Comparison of ENCODE assay signal across 33 cellular contexts in the genomic region with DNA sequence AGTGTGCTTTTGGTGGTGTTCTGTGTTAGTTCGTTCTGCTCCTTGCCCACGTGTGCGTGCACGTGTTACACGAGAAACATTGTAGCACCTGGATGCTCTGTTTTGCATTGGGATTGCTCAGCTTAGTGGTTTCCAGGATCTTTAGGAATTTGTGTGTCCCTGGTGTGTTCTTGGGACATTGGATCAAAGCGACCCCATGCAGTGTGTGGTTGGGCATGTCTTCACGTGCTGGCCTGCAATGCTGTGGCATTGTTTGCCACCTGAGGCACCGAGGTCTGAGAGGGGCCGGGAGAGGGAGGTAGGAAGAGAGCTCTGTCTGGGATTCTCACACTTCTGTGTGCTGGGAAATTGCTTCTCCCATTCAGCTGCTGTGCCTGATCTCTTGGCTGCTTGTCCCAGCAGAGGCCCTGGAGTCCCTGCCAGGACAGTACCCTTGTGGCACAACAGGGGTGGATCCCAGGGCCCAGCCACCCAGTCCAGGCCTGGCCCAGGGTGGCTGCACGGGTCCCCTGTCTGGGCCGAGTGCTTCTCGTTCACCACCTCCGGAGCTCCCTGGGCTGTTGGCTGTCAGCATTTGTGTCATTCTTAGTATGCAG. TPM values are rescaled to one million over a fixed set of nuclear protein-coding genes. Genes with fewer than 3 reads are reported as not detected.
DNase-seq lines count a peak whose midpoint lies in the region; ATAC-seq and TF ChIP-seq lines count a peak whose summit lies in the region.
"Had no signal": no experiment of that assay in that cellular context is flagged by ENCODE, and none has a peak within 500 bp of the region (broad histone marks: within the 10 kb centered on the region; RNA-seq: fewer than 3 reads in every experiment).

No MANE protein-coding gene starts in this region.

- no peaks in the 10 kb centered on the region for H3K27me3 Mint-ChIP-seq in activated CD8-positive, alpha-beta memory T cell treated with anti-CD3 and anti-CD28 coated beads, Interleukin-2, amount 10 ng/mL, durations not matched to agents 7 days and 5 days
- H3K27me3 Mint-ChIP-seq in IgD-negative memory B cell: no peaks in the 10 kb centered on the region
- H3K27me3 Mint-ChIP-seq: activated naive CD8-positive, alpha-beta T cell had no signal

- peak overlapping the region; percentile 85 for H3K27ac Mint-ChIP-seq in activated CD8-positive, alpha-beta memory T cell treated with anti-CD3 and anti-CD28 coated beads, Interleukin-2, amount 10 ng/mL, durations not matched to agents 7 days and 5 days
- H3K27ac Mint-ChIP-seq in IgD-negative memory B cell: peak overlapping the region; percentile 97 to 99 (median 99)

- H3K27ac ChIP-seq in body of pancreas (peak overlapping the region in 3 of 4 donors; percentile 1 to 51 (median 2)), spleen (peak overlapping the region in 5 of 8 donors; percentile 49 to 78 (median 69)), suprapubic skin (no peak overlapping the region)
- H3K27ac ChIP-seq: A549, epithelial cell of prostate, vagina, VCaP had no signal

- intact Hi-C loops in body of pancreas (cut with DNase I) (loop anchor here (5.0 kb wide), 1 partner anchor 53 kb away; no protein-coding TSS in a partner anchor), spleen (cut with DNase I; ENCODE audit: low total_unique reads) (no loop called here)

- CTCF ChIA-PET in activated CD8-positive, alpha-beta memory T cell treated with anti-CD3 and anti-CD28 coated beads, Interleukin-2, amount 10 ng/mL, durations not matched to agents 7 days and 5 days (lab: Charles Lee): no interaction called here

- no peak for DNase-seq in activated CD8-positive, alpha-beta memory T cell treated with anti-CD3 and anti-CD28 coated beads, Interleukin-2, amount 10 ng/mL, durations not matched to agents 7 days and 5 days
- no peak for DNase-seq in activated CD8-positive, alpha-beta memory T cell treated with anti-CD3 and anti-CD28 coated beads, Interleukin-2, amount 50 U/mL, for 4 hours
- DNase-seq in body of pancreas (peak in 3 of 4 donors; percentile 61 to 70 (median 68)), spleen (no peak), BE2C (no peak), suprapubic skin (ENCODE audit: low spot score in 2 of 2) (no peak)
- DNase-seq: activated CD4-positive, alpha-beta T cell treated with anti-CD3 and anti-CD28 coated beads, Interleukin-2, amount 50 U/mL, for 48 hours; activated T-cell treated with anti-CD3 and anti-CD28 coated beads, Interleukin-2, amount 50 U/mL, for 1 hour; EL; head of caudate nucleus; IMR-90; kidney glomerular epithelial cell; NCI-H1105; NCI-H2029 treated with DMSO at 0.1 percent for 48 hours; NCI-H345; NCI-H774; nucleus accumbens; OCI-M1; stimulated activated CD4-positive, alpha-beta T cell treated with anti-CD3 and anti-CD28 coated beads, Interleukin-1b, Interleukin-23, amount 100 ng/mL, for 48 hours had no signal

- no peak for TF ChIP-seq EP300 in suprapubic skin (IDR thresholded peaks at IDR 0.05)

- TF ChIP-seq POLR2A in body of pancreas (IDR thresholded peaks at IDR 0.05) (no peak), spleen (IDR thresholded peaks at IDR 0.05) (no peak), suprapubic skin (IDR thresholded peaks at IDR 0.05) (no peak)

- H3K27me3 ChIP-seq in body of pancreas (no peaks in the 10 kb centered on the region), spleen (replicated peaks in 1 of 7) (no peaks in the 10 kb centered on the region), BE2C (no peaks in the 10 kb centered on the region), suprapubic skin (no peaks in the 10 kb centered on the region)
- H3K27me3 ChIP-seq: vagina had no signal

- H3K36me3 Mint-ChIP-seq in activated CD8-positive, alpha-beta memory T cell treated with anti-CD3 and anti-CD28 coated beads, Interleukin-2, amount 10 ng/mL, durations not matched to agents 7 days and 5 days: peaks cover 28% of the 10 kb centered on the region
- peaks cover 4% of the 10 kb centered on the region for H3K36me3 Mint-ChIP-seq in IgD-negative memory B cell
- H3K36me3 Mint-ChIP-seq: activated naive CD8-positive, alpha-beta T cell had no signal

- H3K36me3 ChIP-seq in body of pancreas (replicated peaks in 1 of 2; ENCODE audit: insufficient read depth in 1 of 2, low read depth in 2 of 2) (peaks cover 8 to 26% of the 10 kb centered on the region in 2 donors), spleen (peaks cover 0 to 100% (median 84%) of the 10 kb centered on the region in 6 donors), BE2C (peaks cover 84% of the 10 kb centered on the region), suprapubic skin (peaks cover 93% of the 10 kb centered on the region)

- peak in 1 of 7 experiments; percentile 15 for TF ChIP-seq CTCF in body of pancreas (IDR thresholded peaks at IDR 0.05)
- TF ChIP-seq CTCF in spleen (IDR thresholded peaks at IDR 0.05 in 8 of 11, conservative IDR thresholded peaks at IDR 0.05 in 3 of 11): no peak
- TF ChIP-seq CTCF in BE2C (IDR thresholded peaks at IDR 0.05; ENCODE audit: low read depth, low read length): no peak
- TF ChIP-seq CTCF in suprapubic skin (IDR thresholded peaks at IDR 0.05): no peak

- H3K9me3 ChIP-seq in body of pancreas (no peaks in the 10 kb centered on the region), spleen (no peaks in the 10 kb centered on the region), BE2C (no peaks in the 10 kb centered on the region), suprapubic skin (no peaks in the 10 kb centered on the region)
- H3K9me3 ChIP-seq: A549, HAP-1, vagina had no signal

- ATAC-seq in activated CD8-positive, alpha-beta memory T cell treated with anti-CD3 and anti-CD28 coated beads, Interleukin-2, amount 10 ng/mL, durations not matched to agents 7 days and 5 days: no peak
- peak; percentile 25 for ATAC-seq in body of pancreas
- no peak for ATAC-seq in HG03439 (IDR thresholded peaks at IDR 0.05; ENCODE audit: unreplicated experiment)
- ATAC-seq: A549, SK-N-SH treated with all-trans-retinoic acid at 6 μM for 48 hours had no signal

- no peak overlapping the region for H3K4me3 Mint-ChIP-seq in activated CD8-positive, alpha-beta memory T cell treated with anti-CD3 and anti-CD28 coated beads, Interleukin-2, amount 10 ng/mL, durations not matched to agents 7 days and 5 days
- peak overlapping the region in 1 of 4 donors; percentile 92 for H3K4me3 Mint-ChIP-seq in IgD-negative memory B cell
- H3K4me3 Mint-ChIP-seq: activated naive CD8-positive, alpha-beta T cell had no signal

- H3K4me1 Mint-ChIP-seq in activated CD8-positive, alpha-beta memory T cell treated with anti-CD3 and anti-CD28 coated beads, Interleukin-2, amount 10 ng/mL, durations not matched to agents 7 days and 5 days: peaks cover 13% of the 10 kb centered on the region
- peaks cover 17 to 25% (median 18%) of the 10 kb centered on the region in 3 donors for H3K4me1 Mint-ChIP-seq in IgD-negative memory B cell

- H3K4me1 ChIP-seq in body of pancreas (peaks cover 11% of the 10 kb centered on the region), spleen (peaks cover 0 to 61% (median 15%) of the 10 kb centered on the region in 6 donors), BE2C (peaks cover 14% of the 10 kb centered on the region), suprapubic skin (peaks cover 32% of the 10 kb centered on the region)
- H3K4me1 ChIP-seq: HAP-1, vagina had no signal

- WGBS in body of pancreas, 2 donors: 44 to 50% methylated on average over 9 to 13 of the region's 13 CpGs
- 90 to 94% (median 93%) methylated on average over 12 to 13 of the region's 13 CpGs for WGBS in spleen, 5 donors
- 79% methylated on average over 12 of the region's 13 CpGs for WGBS in suprapubic skin

- no peak overlapping the region for H3K4me3 ChIP-seq in body of pancreas
- no peak overlapping the region for H3K4me3 ChIP-seq in spleen
- no peak overlapping the region for H3K4me3 ChIP-seq in BE2C (ENCODE audit: low read depth, low read length)
- H3K4me3 ChIP-seq in suprapubic skin: no peak overlapping the region
- H3K4me3 ChIP-seq: A549, HAP-1, lung, skin epidermis, vagina had no signal

- no peaks in the 10 kb centered on the region for H3K9me3 Mint-ChIP-seq in activated CD8-positive, alpha-beta memory T cell treated with anti-CD3 and anti-CD28 coated beads, Interleukin-2, amount 10 ng/mL, durations not matched to agents 7 days and 5 days (ENCODE audit: low read depth)
- H3K9me3 Mint-ChIP-seq in IgD-negative memory B cell: no peaks in the 10 kb centered on the region

RNA-seq across cellular contexts. Expression of a gene that starts 11.3 kb away (rescaled TPM):
- total RNA-seq in activated CD8-positive, alpha-beta memory T cell treated with anti-CD3 and anti-CD28 coated beads, Interleukin-2, amount 10 ng/mL, durations not matched to agents 7 days and 5 days: 10 to 100 TPM; 78.3 to 80.8 TPM
- 163 TPM for polyA plus RNA-seq in IgD-negative memory B cell
- 10 to 100 TPM; 47.5 to 89.0 TPM for total RNA-seq in body of pancreas
- 10 to 100 TPM; 37.7 to 66.6 (median 45.6) TPM for total RNA-seq in spleen
- polyA plus RNA-seq in spleen: 100 to 1,000 TPM in 1 of 3 donors, 10 to 100 TPM in 2; 78.5 to 117 (median 91.8) TPM
- polyA plus RNA-seq in BE2C (2012; ENCODE audit: insufficient read depth, insufficient read length, low read depth): 120 TPM
- total RNA-seq in suprapubic skin: 10 to 100 TPM; 36.1 to 78.0 (median 62.9) TPM

RNA-seq across cellular contexts. Expression of a gene that starts 11.8 kb away (rescaled TPM):
- 100 to 1,000 TPM; 167 to 178 TPM for total RNA-seq in activated CD8-positive, alpha-beta memory T cell treated with anti-CD3 and anti-CD28 coated beads, Interleukin-2, amount 10 ng/mL, durations not matched to agents 7 days and 5 days
- polyA plus RNA-seq in IgD-negative memory B cell (37.8 TPM), spleen (10 to 100 TPM; 35.1 to 50.4 (median 37.7) TPM)
- total RNA-seq in body of pancreas (10 to 100 TPM; 15.5 to 30.1 TPM), spleen (10 to 100 TPM; 28.5 to 79.7 (median 66.6) TPM), suprapubic skin (100 to 1,000 TPM in 1 of 4 donors, 10 to 100 TPM in 3; 48.0 to 103 (median 64.8) TPM)
- 329 TPM for polyA plus RNA-seq in BE2C (2012; ENCODE audit: insufficient read depth, insufficient read length, low read depth)

RNA-seq across cellular contexts. Expression of a gene that starts 24.3 kb away (rescaled TPM):
- 1 to 10 TPM; 5.1 to 6.0 TPM for total RNA-seq in activated CD8-positive, alpha-beta memory T cell treated with anti-CD3 and anti-CD28 coated beads, Interleukin-2, amount 10 ng/mL, durations not matched to agents 7 days and 5 days
- polyA plus RNA-seq in IgD-negative memory B cell (0.15 TPM), spleen (1 to 10 TPM in 1 of 3 donors, under 1 TPM in 2; 0.20 to 1.2 (median 0.58) TPM)
- total RNA-seq in body of pancreas (10 to 100 TPM in 1 of 2 donors, under 1 TPM in 1; 0.99 to 11.7 TPM), spleen (1 to 10 TPM in 4 of 7 donors, under 1 TPM in 3; 0.79 to 5.7 (median 2.1) TPM), suprapubic skin (1 to 10 TPM; 1.7 to 4.3 (median 3.0) TPM)
- 25.8 TPM for polyA plus RNA-seq in BE2C (2012; ENCODE audit: insufficient read depth, insufficient read length, low read depth)
- total RNA-seq: IMR-90 had no signal

RNA-seq across cellular contexts. Expression of a gene that starts 31.4 kb away (rescaled TPM):
- total RNA-seq in activated CD8-positive, alpha-beta memory T cell treated with anti-CD3 and anti-CD28 coated beads, Interleukin-2, amount 10 ng/mL, durations not matched to agents 7 days and 5 days: 1 to 10 TPM in 1 of 2 experiments, not detected in 1; 1.0 TPM
- polyA plus RNA-seq in IgD-negative memory B cell (4.3 TPM), spleen (1 to 10 TPM; 1.2 to 3.0 (median 2.8) TPM)
- total RNA-seq in body of pancreas (not detected), spleen (1 to 10 TPM; 1.2 to 4.8 (median 3.4) TPM), suprapubic skin (not detected)
- polyA plus RNA-seq in BE2C (2012; ENCODE audit: insufficient read depth, insufficient read length, low read depth): 1.2 TPM
- total RNA-seq: IMR-90, M059J, temporal lobe, vagina had no signal
- polyA plus RNA-seq: BJ, IMR-90 had no signal

RNA-seq across cellular contexts. Expression of a gene that starts 57.1 kb away (rescaled TPM):
- under 1 TPM in 1 of 2 experiments, not detected in 1; 0.54 TPM for total RNA-seq in activated CD8-positive, alpha-beta memory T cell treated with anti-CD3 and anti-CD28 coated beads, Interleukin-2, amount 10 ng/mL, durations not matched to agents 7 days and 5 days
- polyA plus RNA-seq in IgD-negative memory B cell (0.26 TPM), spleen (under 1 TPM; 0.30 to 0.93 (median 0.50) TPM)
- total RNA-seq in body of pancreas (under 1 TPM; 0.66 to 0.78 TPM), spleen (10 to 100 TPM in 2 of 7 donors, 1 to 10 TPM in 5; 5.7 to 17.4 (median 6.8) TPM), suprapubic skin (1 to 10 TPM in 1 of 4 donors, under 1 TPM in 1, not detected in 2; 0.55 to 1.4 TPM)
- 0.17 TPM for polyA plus RNA-seq in BE2C (2012; ENCODE audit: insufficient read depth, insufficient read length, low read depth)
- total RNA-seq: M059J had no signal
- polyA plus RNA-seq: A549, BJ had no signal

Comparison
In these comparisons a context has a peak if more than half of its experiments do, and no peak if none do; other contexts are left out.
1. DNase-seq: peak in body of pancreas (3 of 4); none in activated CD8-positive, alpha-beta memory T cell treated with anti-CD3 and anti-CD28 coated beads, Interleukin-2, amount 10 ng/mL, durations not matched to agents 7 days and 5 days (single experiment), activated CD8-positive, alpha-beta memory T cell treated with anti-CD3 and anti-CD28 coated beads, Interleukin-2, amount 50 U/mL, for 4 hours (single experiment), spleen (single experiment), BE2C (single experiment) and suprapubic skin (0 of 2).